ENCODE assay signal across 8 cellular contexts in the genomic region with DNA sequence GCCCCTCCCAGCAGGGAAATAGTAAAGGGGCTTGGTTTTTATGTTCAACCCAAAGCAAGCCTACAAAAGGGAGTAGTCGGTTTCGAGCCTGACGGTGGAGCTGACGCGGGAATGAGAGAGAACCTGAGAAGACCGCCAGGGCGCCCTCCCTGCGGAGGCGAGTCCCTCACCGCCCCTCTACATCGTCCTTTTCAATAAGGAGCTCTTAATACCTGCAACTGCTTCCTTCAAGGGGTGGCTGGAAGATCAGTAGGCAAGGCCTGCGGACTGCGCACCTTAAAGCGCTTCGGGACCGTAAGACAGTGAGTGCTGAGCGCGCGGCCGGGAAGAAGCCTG. TPM values are rescaled to one million over a fixed set of nuclear protein-coding genes. Genes with fewer than 3 reads are reported as not detected.
DNase-seq lines count a peak whose midpoint lies in the region; ATAC-seq, FAIRE-seq and TF ChIP-seq lines count a peak whose summit lies in the region.

No MANE protein-coding gene starts in this region.

- peak; percentile 27 for ATAC-seq in CD4-positive, alpha-beta T cell (ENCODE audit: poor library complexity)
- peak; percentile 7 for ATAC-seq in GM19328 (IDR thresholded peaks at IDR 0.05; ENCODE audit: unreplicated experiment)
- peak; percentile 43 for ATAC-seq in activated CD8-positive, alpha-beta T cell treated with anti-CD3 and anti-CD28 coated beads, Interleukin-2, amount 10 ng/mL, durations not matched to agents 7 days and 5 days
- peak; percentile 20 for ATAC-seq in foreskin keratinocyte
- ATAC-seq in GM19324 (IDR thresholded peaks at IDR 0.05; ENCODE audit: low FRiP score, unreplicated experiment): no peak

- peaks cover 15% of the 10 kb centered on the region for H3K36me3 Mint-ChIP-seq in CD4-positive, alpha-beta T cell (ENCODE audit: low read depth)
- H3K36me3 Mint-ChIP-seq in activated CD8-positive, alpha-beta T cell treated with anti-CD3 and anti-CD28 coated beads, Interleukin-2, amount 10 ng/mL, durations not matched to agents 7 days and 5 days (ENCODE audit: low read depth): peaks cover 4% of the 10 kb centered on the region

- H3K27me3 Mint-ChIP-seq in CD4-positive, alpha-beta T cell: no peaks in the 10 kb centered on the region
- H3K27me3 Mint-ChIP-seq in activated CD8-positive, alpha-beta T cell treated with anti-CD3 and anti-CD28 coated beads, Interleukin-2, amount 10 ng/mL, durations not matched to agents 7 days and 5 days (ENCODE audit: low read depth): no peaks in the 10 kb centered on the region

- H3K9ac ChIP-seq in parathyroid adenoma: no peak overlapping the region

- H3K4me2 ChIP-seq in parathyroid adenoma (ENCODE audit: low read length): peak overlapping the region; percentile 75

- peak overlapping the region; percentile 98 for H3K4me3 Mint-ChIP-seq in CD4-positive, alpha-beta T cell
- peak overlapping the region; percentile 97 for H3K4me3 Mint-ChIP-seq in activated CD8-positive, alpha-beta T cell treated with anti-CD3 and anti-CD28 coated beads, Interleukin-2, amount 10 ng/mL, durations not matched to agents 7 days and 5 days

- no peaks in the 10 kb centered on the region for H3K36me3 ChIP-seq in parathyroid adenoma (ENCODE audit: control insufficient read depth, insufficient read depth, low read length)

- no peaks in the 10 kb centered on the region for H3K9me3 ChIP-seq in CD4-positive, alpha-beta T cell (ENCODE audit: control insufficient read depth, low read length)
- H3K9me3 ChIP-seq in parathyroid adenoma (ENCODE audit: control insufficient read depth, low read length): no peaks in the 10 kb centered on the region

- H3K4me1 ChIP-seq in foreskin keratinocyte: peaks cover 12% of the 10 kb centered on the region
- peaks cover 23% of the 10 kb centered on the region for H3K4me1 ChIP-seq in parathyroid adenoma

- intact Hi-C loops in CD4-positive, alpha-beta T cell (cut with DNase I, micrococcal nuclease): loop anchor here in 1 of 2 experiments (10.0 kb wide), 1 partner anchor 374 kb away; the partner anchor contains the start of genes ANKS1A and TAF11

- peak overlapping the region; percentile 98 for H3K27ac Mint-ChIP-seq in CD4-positive, alpha-beta T cell
- H3K27ac Mint-ChIP-seq in activated CD8-positive, alpha-beta T cell treated with anti-CD3 and anti-CD28 coated beads, Interleukin-2, amount 10 ng/mL, durations not matched to agents 7 days and 5 days: peak overlapping the region; percentile 92

- H3K9me3 Mint-ChIP-seq in CD4-positive, alpha-beta T cell: no peaks in the 10 kb centered on the region
- H3K9me3 Mint-ChIP-seq in activated CD8-positive, alpha-beta T cell treated with anti-CD3 and anti-CD28 coated beads, Interleukin-2, amount 10 ng/mL, durations not matched to agents 7 days and 5 days (ENCODE audit: insufficient read depth): no peaks in the 10 kb centered on the region

- H3K27me3 ChIP-seq in CD4-positive, alpha-beta T cell (ENCODE audit: control insufficient read depth, insufficient read depth, low read length): no peaks in the 10 kb centered on the region
- H3K27me3 ChIP-seq in foreskin keratinocyte (no peaks in the 10 kb centered on the region), parathyroid adenoma (ENCODE audit: control insufficient read depth, insufficient read depth, low read length) (no peaks in the 10 kb centered on the region)

- CTCF ChIA-PET in CD4-positive, alpha-beta T cell (lab: Charles Lee): interaction anchor here (0.7 to 1.3 kb wide), 7 partner anchors 13 to 209 kb away, joined by 3 to 4 read pairs (median 3); no protein-coding TSS in a partner anchor
- CTCF ChIA-PET in activated CD8-positive, alpha-beta T cell treated with anti-CD3 and anti-CD28 coated beads, Interleukin-2, amount 10 ng/mL, durations not matched to agents 7 days and 5 days (lab: Charles Lee): interaction anchor here (0.7 to 3.9 kb wide), 11 partner anchors 10 to 479 kb away, joined by 3 to 25 read pairs (median 4); partner anchors contain the start of gene DEF6

- peak overlapping the region; percentile 93 for H3K27ac ChIP-seq in CD4-positive, alpha-beta T cell (ENCODE audit: low read depth, low read length)
- H3K27ac ChIP-seq in foreskin keratinocyte (peak overlapping the region; percentile 87), parathyroid adenoma (peak overlapping the region; percentile 88)

- no peak for FAIRE-seq in D721Med (lab: Jason Lieb, UNC)

- TF ChIP-seq CTCF in CD4-positive, alpha-beta T cell (IDR thresholded peaks at IDR 0.05): no peak
- TF ChIP-seq CTCF in foreskin keratinocyte (conservative IDR thresholded peaks at IDR 0.05) (peak; percentile 1), parathyroid adenoma (IDR thresholded peaks at IDR 0.05) (no peak), D721Med (IDR thresholded peaks at IDR 0.05; ENCODE audit: insufficient read depth, missing control alignments) (no peak)

- DNase-seq in CD4-positive, alpha-beta T cell: peak in 2 of 10 experiments; percentile 27 to 43
- DNase-seq in KG1 (lab: John Stamatoyannopoulos, UW) (peak; percentile 76), foreskin keratinocyte (no peak), D721Med (ENCODE audit: insufficient read length, low spot score) (no peak)
- DNase-seq in activated CD8-positive, alpha-beta T cell treated with anti-CD3 and anti-CD28 coated beads, Interleukin-2, amount 10 ng/mL, durations not matched to agents 7 days and 5 days: peak; percentile 58

- H2AFZ ChIP-seq in parathyroid adenoma: peak overlapping the region; percentile 70

- peak overlapping the region; percentile 85 for H3K4me3 ChIP-seq in parathyroid adenoma (ENCODE audit: low read depth, low read length)

- POLR2A ChIA-PET in CD4-positive, alpha-beta T cell (lab: Charles Lee): interaction anchor here (0.8 to 2.0 kb wide), 21 partner anchors 8 to 1022 kb away, joined by 3 to 14 read pairs (median 4); partner anchors contain the start of genes ANKS1A, BLTP3A, BRPF3 and DEF6
- POLR2A ChIA-PET in activated CD8-positive, alpha-beta T cell treated with anti-CD3 and anti-CD28 coated beads, Interleukin-2, amount 10 ng/mL, durations not matched to agents 7 days and 5 days (lab: Charles Lee): interaction anchor here (0.6 to 1.2 kb wide), 6 partner anchors 10 to 301 kb away, joined by 3 to 5 read pairs (median 3); no protein-coding TSS in a partner anchor

- H3K79me2 ChIP-seq in parathyroid adenoma: peaks cover 16% of the 10 kb centered on the region

- H3K4me1 Mint-ChIP-seq in CD4-positive, alpha-beta T cell (ENCODE audit: low read depth): peaks cover 58% of the 10 kb centered on the region
- peaks cover 33% of the 10 kb centered on the region for H3K4me1 Mint-ChIP-seq in activated CD8-positive, alpha-beta T cell treated with anti-CD3 and anti-CD28 coated beads, Interleukin-2, amount 10 ng/mL, durations not matched to agents 7 days and 5 days (ENCODE audit: low read depth)

RNA-seq across cellular contexts. Expression of gene ZNF76, which starts 0.7 kb away (rescaled TPM):
- 10 to 100 TPM; 46.1 to 53.4 TPM for total RNA-seq in CD4-positive, alpha-beta T cell
- 10 to 100 TPM; 39.4 to 41.6 TPM for total RNA-seq in activated CD8-positive, alpha-beta T cell treated with anti-CD3 and anti-CD28 coated beads, Interleukin-2, amount 10 ng/mL, durations not matched to agents 7 days and 5 days
- 10.2 and 11.9 TPM in 2 replicates for total RNA-seq in foreskin keratinocyte
- 9.2 and 9.3 TPM in 2 replicates for polyA plus RNA-seq in foreskin keratinocyte

RNA-seq across cellular contexts. Expression of gene DEF6, which starts 38.8 kb away (rescaled TPM):
- 100 to 1,000 TPM; 209 to 212 TPM for total RNA-seq in CD4-positive, alpha-beta T cell
- total RNA-seq in activated CD8-positive, alpha-beta T cell treated with anti-CD3 and anti-CD28 coated beads, Interleukin-2, amount 10 ng/mL, durations not matched to agents 7 days and 5 days: 100 to 1,000 TPM; 191 to 195 TPM
- 25.6 and 28.7 TPM in 2 replicates for total RNA-seq in foreskin keratinocyte
- 26.2 and 26.4 TPM in 2 replicates for polyA plus RNA-seq in foreskin keratinocyte

RNA-seq across cellular contexts. Expression of gene SCUBE3, which starts 45.1 kb away (rescaled TPM):
- not detected for total RNA-seq in CD4-positive, alpha-beta T cell
- under 1 TPM in 1 of 2 experiments, not detected in 1; 0.03 TPM for total RNA-seq in activated CD8-positive, alpha-beta T cell treated with anti-CD3 and anti-CD28 coated beads, Interleukin-2, amount 10 ng/mL, durations not matched to agents 7 days and 5 days
- total RNA-seq in foreskin keratinocyte: 0.03 TPM in 1 of 2 replicates, not detected in the other
- polyA plus RNA-seq in foreskin keratinocyte: under 0.01 and 0.01 TPM in 2 replicates

Comparison
In these comparisons a context has a peak if more than half of its experiments do, and no peak if none do; other contexts are left out.
1. DNase-seq: peak in KG1 (single experiment) and activated CD8-positive, alpha-beta T cell treated with anti-CD3 and anti-CD28 coated beads, Interleukin-2, amount 10 ng/mL, durations not matched to agents 7 days and 5 days (single experiment); none in foreskin keratinocyte (0 of 2) and D721Med (single experiment).
2. Peak in every context shown above with its lines, with median percentiles within 50 percentile points of each other: H3K27ac ChIP-seq.